11 cellular contexts compared by ENCODE assay signal in genomic region chr3:67819447-67819846, GRCh38.
DNase-seq lines count a peak whose midpoint lies in the region; ATAC-seq, FAIRE-seq and TF ChIP-seq lines count a peak whose summit lies in the region.
"Had no signal": no experiment of that assay in that cellular context is flagged by ENCODE, and none has a peak within 500 bp of the region (broad histone marks: within the 10 kb centered on the region; RNA-seq: fewer than 3 reads in every experiment).

No MANE protein-coding gene starts in this region.

- no peak for FAIRE-seq in H54 (lab: Jason Lieb, UNC)

- intact Hi-C loops in left colon (cut with DNase I, micrococcal nuclease): no loop called here

- peak; percentile 30 for TF ChIP-seq CTCF in GM20000 (IDR thresholded peaks at IDR 0.05; ENCODE audit: extremely low read depth, missing control alignments)
- no peak for TF ChIP-seq CTCF in foreskin fibroblast (IDR thresholded peaks at IDR 0.05; ENCODE audit: low read depth, low read length)

- DNase-seq in AML-193 (lab: John Stamatoyannopoulos, UW): peak; percentile 31 to 40
- DNase-seq in GM20000 (ENCODE audit: low spot score): no peak
- peak; percentile 8 for DNase-seq in SKM-1 (lab: John Stamatoyannopoulos, UW; ENCODE audit: unreplicated experiment)
- DNase-seq in left colon: peak in 1 of 2 donors; percentile 9
- no peak for DNase-seq in H54 (ENCODE audit: insufficient read length, low spot score)
- no peak for DNase-seq in epidermal melanocyte (ENCODE audit: insufficient read length, low spot score)
- no peak for DNase-seq in foreskin fibroblast
- DNase-seq: esophagus squamous epithelium, NCI-H2171, T1000 had no signal

- no peak overlapping the region for H3K4me3 ChIP-seq in foreskin fibroblast (ENCODE audit: low read depth in 1 of 2, low read length in 2 of 2)
- H3K4me3 ChIP-seq: esophagus squamous epithelium had no signal

- peak; percentile 71 for ATAC-seq in left colon
- ATAC-seq in GM21737 (IDR thresholded peaks at IDR 0.05; ENCODE audit: unreplicated experiment): no peak

- no peak for TF ChIP-seq POLR2A in H54 (IDR thresholded peaks at IDR 0.05; ENCODE audit: low read depth, low read length)

Comparison
In these comparisons a context has a peak if more than half of its experiments do, and no peak if none do; other contexts are left out.
1. DNase-seq: peak in AML-193 (2 of 2) and SKM-1 (single experiment); none in GM20000 (single experiment), H54 (single experiment), epidermal melanocyte (single experiment) and foreskin fibroblast (0 of 2).